Comparison of ENCODE assay signal across 23 cellular contexts in genomic region chr14:85438001-85438400, GRCh38.
DNase-seq lines count a peak whose midpoint lies in the region; ATAC-seq, FAIRE-seq and TF ChIP-seq lines count a peak whose summit lies in the region.
"Had no signal": no experiment of that assay in that cellular context is flagged by ENCODE, and none has a peak within 500 bp of the region (broad histone marks: within the 10 kb centered on the region; RNA-seq: fewer than 3 reads in every experiment).

No MANE protein-coding gene starts in this region.

- TF ChIP-seq POLR2A in gastrocnemius medialis (IDR thresholded peaks at IDR 0.05): no peak

- H3K27ac ChIP-seq in RWPE1: peak overlapping the region; percentile 87
- H3K27ac ChIP-seq in kidney (ENCODE audit: low read depth in 2 of 2, low read length in 2 of 2): no peak overlapping the region
- no peak overlapping the region for H3K27ac ChIP-seq in gastrocnemius medialis
- H3K27ac ChIP-seq: HL-60, KMS-11, SJSA1 had no signal

- POLR2A ChIA-PET in RWPE1 (lab: Yijun Ruan, JAX; ENCODE audit: low non-redundant PET): no interaction called here

- no peaks in the 10 kb centered on the region for H3K27me3 ChIP-seq in gastrocnemius medialis
- H3K27me3 ChIP-seq: BE2C, SJSA1 had no signal

- H3K4me3 ChIP-seq in kidney (ENCODE audit: low read length in 2 of 2) (no peak overlapping the region), gastrocnemius medialis (no peak overlapping the region)
- H3K4me3 ChIP-seq: SJSA1 had no signal

- H3K9ac ChIP-seq in kidney (ENCODE audit: low read length in 2 of 2): no peak overlapping the region
- H3K9ac ChIP-seq: KMS-11 had no signal

- peaks cover 6% of the 10 kb centered on the region for H3K9me3 Mint-ChIP-seq in chondrocyte (ENCODE audit: low read depth)

- TF ChIP-seq CTCF in RWPE1 (conservative IDR thresholded peaks at IDR 0.05; ENCODE audit: low read depth): no peak
- no peak for TF ChIP-seq CTCF in chondrocyte (IDR thresholded peaks at IDR 0.05)
- no peak for TF ChIP-seq CTCF in kidney (IDR thresholded peaks at IDR 0.05; ENCODE audit: borderline replicate concordance, extremely low read depth, insufficient read depth)
- no peak for TF ChIP-seq CTCF in gastrocnemius medialis (IDR thresholded peaks at IDR 0.05 in 4 of 5, conservative IDR thresholded peaks at IDR 0.05 in 1 of 5)

- CTCF ChIA-PET in RWPE1 (lab: Yijun Ruan, JAX): no interaction called here

- in situ Hi-C loops in gastrocnemius medialis (cut with MboI; ENCODE audit: low sequenced_read_pairs in 4 of 4): no loop called here

- intact Hi-C loops in kidney (cut with DNase I) (no loop called here), posterior vena cava (cut with DNase I) (no loop called here), gastrocnemius medialis (cut with DNase I; ENCODE audit: low total_unique reads) (no loop called here)

- no peaks in the 10 kb centered on the region for H3K36me3 Mint-ChIP-seq in chondrocyte (ENCODE audit: low read depth)

- FAIRE-seq in kidney (lab: Jason Lieb, UNC): no peak
- FAIRE-seq: D721Med, H54 had no signal

- H3K27me3 Mint-ChIP-seq in chondrocyte (ENCODE audit: low read depth): no peaks in the 10 kb centered on the region

- H3K4me3 Mint-ChIP-seq in chondrocyte (ENCODE audit: unreplicated experiment): no peak overlapping the region

- H3K4me1 ChIP-seq in kidney (ENCODE audit: control insufficient read depth in 1 of 2, insufficient read depth in 1 of 2, low read depth in 1 of 2, low read length in 2 of 2) (no peaks in the 10 kb centered on the region), gastrocnemius medialis (peaks cover 0 to 4% of the 10 kb centered on the region in 2 donors)
- H3K4me1 ChIP-seq: BE2C had no signal

- no peak for DNase-seq in RWPE1 (ENCODE audit: low spot score)
- DNase-seq in chondrocyte (ENCODE audit: low spot score): no peak
- DNase-seq in kidney: peak; percentile 41
- DNase-seq in posterior vena cava (ENCODE audit: low spot score): peak; percentile 68
- no peak for DNase-seq in SKM-1 treated with dmso at 0.1 percent for 144 hours (lab: John Stamatoyannopoulos, UW; ENCODE audit: unreplicated experiment)
- DNase-seq in gastrocnemius medialis: no peak
- no peak for DNase-seq in activated CD4-positive, alpha-beta T cell treated with anti-CD3 and anti-CD28 coated beads for 48 hours
- DNase-seq: BE2C, DMS53, GDM1, NCI-H1105, NCI-H1694, NCI-H2081, NCI-H2171 treated with DMSO at 0.1 percent for 48 hours, NCI-H524 treated with DMSO at 0.1 percent for 48 hours, NCI-H82 had no signal

- H3K4me1 Mint-ChIP-seq in chondrocyte (ENCODE audit: low read depth): peaks cover 60% of the 10 kb centered on the region

- H3K9me3 ChIP-seq in kidney (ENCODE audit: control insufficient read depth in 1 of 2, low read length in 2 of 2) (no peaks in the 10 kb centered on the region), gastrocnemius medialis (no peaks in the 10 kb centered on the region)
- H3K9me3 ChIP-seq: BE2C, SJSA1 had no signal

- no peaks in the 10 kb centered on the region for H3K36me3 ChIP-seq in kidney (ENCODE audit: control insufficient read depth in 1 of 2, insufficient read depth in 2 of 2, low read length in 2 of 2)
- H3K36me3 ChIP-seq in gastrocnemius medialis: no peaks in the 10 kb centered on the region
- H3K36me3 ChIP-seq: BE2C, SJSA1 had no signal

- H3K27ac Mint-ChIP-seq in chondrocyte (ENCODE audit: unreplicated experiment): peak overlapping the region; percentile 72

- no peak for ATAC-seq in gastrocnemius medialis
- ATAC-seq in GM21423 (IDR thresholded peaks at IDR 0.05; ENCODE audit: unreplicated experiment): no peak
- ATAC-seq: Panc1 had no signal

Comparison
In these comparisons a context has a peak if more than half of its experiments do, and no peak if none do; other contexts are left out.
1. DNase-seq: peak in kidney (single experiment) and posterior vena cava (single experiment); none in RWPE1 (single experiment), chondrocyte (single experiment), SKM-1 treated with dmso at 0.1 percent for 144 hours (single experiment), gastrocnemius medialis (0 of 2) and activated CD4-positive, alpha-beta T cell treated with anti-CD3 and anti-CD28 coated beads for 48 hours (single experiment).